28 cellular contexts compared by ENCODE assay signal in the genomic region with DNA sequence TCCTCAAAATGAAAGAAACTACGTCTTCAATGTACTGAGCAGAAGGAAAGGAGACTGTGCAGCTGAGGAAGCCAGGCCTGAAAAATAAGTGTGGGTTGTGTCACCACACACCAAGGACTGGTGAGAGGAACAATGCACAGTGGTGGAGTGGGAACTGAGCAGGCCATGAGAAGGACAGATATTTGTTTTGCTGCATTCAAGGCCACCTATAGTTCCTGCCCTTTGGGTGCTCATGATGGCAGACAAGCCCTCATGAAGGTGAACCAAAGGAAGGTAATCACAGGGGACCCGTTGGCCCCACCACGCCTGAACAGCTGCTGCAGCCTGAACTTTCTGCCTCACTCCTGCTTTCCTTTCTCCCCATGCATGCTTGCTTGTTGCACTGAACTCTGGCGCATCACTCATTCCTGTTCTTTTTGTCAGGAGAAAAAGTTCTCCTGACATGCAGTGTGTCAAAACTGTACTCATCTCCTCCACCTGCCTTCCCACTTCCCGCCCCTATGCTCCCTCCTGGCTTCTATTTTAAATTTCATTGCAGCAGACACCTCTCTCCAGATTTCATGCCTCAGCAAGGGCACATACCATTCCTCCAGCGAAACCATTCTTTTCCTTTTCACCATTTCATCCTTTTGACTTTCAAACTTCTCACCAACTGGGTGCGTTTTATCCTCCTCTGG. TPM values are rescaled to one million over a fixed set of nuclear protein-coding genes. Genes with fewer than 3 reads are reported as not detected.
A peak's percentile ranks its signal among the peaks of the same experiment; 100 is the strongest.
DNase-seq lines count a peak whose midpoint lies in the region; ATAC-seq, FAIRE-seq and TF ChIP-seq lines count a peak whose summit lies in the region.
"Had no signal": no experiment of that assay in that cellular context is flagged by ENCODE, and none has a peak within 500 bp of the region (broad histone marks: within the 10 kb centered on the region; RNA-seq: fewer than 3 reads in every experiment).

No MANE protein-coding gene starts in this region.

- peak overlapping the region; percentile 39 for H3K27ac Mint-ChIP-seq in T-helper 17 cell
- H3K27ac Mint-ChIP-seq: activated naive CD8-positive, alpha-beta T cell treated with anti-CD3 and anti-CD28 coated beads, Interleukin-2, amount 50 U/mL, for 24 hours had no signal

- H3K9me1 ChIP-seq in keratinocyte (ENCODE audit: control insufficient read depth, extremely low read depth, insufficient read depth, low read length), result no peaks in the 10 kb centered on the region

- no peak for TF ChIP-seq CTCF in keratinocyte (optimal IDR thresholded peaks at IDR 0.05 in 1 of 3, IDR thresholded peaks at IDR 0.05 in 1 of 3, conservative IDR thresholded peaks at IDR 0.05 in 1 of 3; ENCODE audit: extremely low read depth in 1 of 3, insufficient read depth in 2 of 3, low read length in 3 of 3)

- H3K79me2 ChIP-seq in keratinocyte (ENCODE audit: control insufficient read depth, insufficient read depth, low read length), result peaks cover 28% of the 10 kb centered on the region

- peaks cover 12% of the 10 kb centered on the region for H3K4me1 ChIP-seq in keratinocyte (ENCODE audit: control insufficient read depth, extremely low read depth, insufficient read depth, low read length)

- H3K27me3 Mint-ChIP-seq in T-helper 17 cell, result no peaks in the 10 kb centered on the region
- H3K27me3 Mint-ChIP-seq: activated naive CD8-positive, alpha-beta T cell treated with anti-CD3 and anti-CD28 coated beads, Interleukin-2, amount 50 U/mL, for 24 hours had no signal

- DNase-seq in CD1c-positive myeloid dendritic cell (ENCODE audit: extremely low spot score) (peak; percentile 5), EH (ENCODE audit: low read depth) (peak; percentile 19), T-helper 17 cell (no peak), keratinocyte (ENCODE audit: low read depth, low spot score) (no peak), SW 1271 (lab: John Stamatoyannopoulos, UW) (no peak)
- DNase-seq in stimulated activated CD4-positive, alpha-beta T cell treated with anti-CD3 and anti-CD28 coated beads, Interleukin-1b, Interleukin-23, amount 100 ng/mL, for 48 hours, result no peak
- no peak for DNase-seq in activated CD8-positive, alpha-beta memory T cell treated with anti-CD3 and anti-CD28 coated beads, Interleukin-2, amount 50 U/mL, for 48 hours
- DNase-seq: ACHN; activated CD4-positive, alpha-beta T cell treated with anti-CD3 and anti-CD28 coated beads for 4 hours; activated gamma-delta T cell; activated naive CD8-positive, alpha-beta T cell treated with anti-CD3 and anti-CD28 coated beads, Interleukin-2, amount 50 U/mL, for 24 hours; activated T-cell treated with anti-CD3 and anti-CD28 coated beads, Interleukin-2, amount 50 U/mL, for 1 hour; GOT3; left lung; NCI-H1105 treated with DMSO at 0.1 percent for 48 hours; NCI-H1930; RPMI8226; stimulated activated CD4-positive, alpha-beta T cell treated with anti-CD3 and anti-CD28 coated beads, Interleukin-4, amount 100 ng/mL, for 1 hour; upper lobe of right lung had no signal

- H2AFZ ChIP-seq in keratinocyte (ENCODE audit: control insufficient read depth, low read length), result peak overlapping the region; percentile 48

- H3K4me3 Mint-ChIP-seq in T-helper 17 cell, result no peak overlapping the region
- H3K4me3 Mint-ChIP-seq: activated naive CD8-positive, alpha-beta T cell treated with anti-CD3 and anti-CD28 coated beads, Interleukin-2, amount 50 U/mL, for 24 hours had no signal

- H3K9me3 ChIP-seq in T-helper 17 cell (ENCODE audit: control insufficient read depth, low read length, poor library complexity, severe bottlenecking) (no peaks in the 10 kb centered on the region), keratinocyte (ENCODE audit: control insufficient read depth, low read depth, low read length) (no peaks in the 10 kb centered on the region)
- H3K9me3 ChIP-seq: BLaER1 treated with 17β-estradiol and CSF1 and Interleukin-3, amounts not matched to agents 10 nM and 100 nM; left lung; upper lobe of right lung had no signal

- peaks cover 3% of the 10 kb centered on the region for H4K20me1 ChIP-seq in keratinocyte (ENCODE audit: control insufficient read depth, extremely low read depth, insufficient read depth, low read length)

- no peaks in the 10 kb centered on the region for H3K36me3 ChIP-seq in keratinocyte (ENCODE audit: control insufficient read depth in 2 of 2, extremely low read depth in 1 of 2, insufficient read depth in 2 of 2, low read length in 2 of 2)
- H3K36me3 ChIP-seq: left lung, upper lobe of right lung had no signal

- no peak overlapping the region for H3K9ac ChIP-seq in keratinocyte (ENCODE audit: control insufficient read depth, extremely low read depth, insufficient read depth, low read length)
- H3K9ac ChIP-seq: BLaER1 treated with 17β-estradiol and CSF1 and Interleukin-3, amounts not matched to agents 10 nM and 100 nM had no signal

- no peak for FAIRE-seq in keratinocyte (lab: Jason Lieb, UNC)
- FAIRE-seq: endometrium had no signal

- H3K4me1 Mint-ChIP-seq in T-helper 17 cell, result peaks cover 20% of the 10 kb centered on the region

- no peak overlapping the region for H3K4me2 ChIP-seq in keratinocyte (ENCODE audit: control insufficient read depth, extremely low read depth, insufficient read depth, low read depth, low read length)

- peaks cover 6% of the 10 kb centered on the region for H3K36me3 Mint-ChIP-seq in T-helper 17 cell (ENCODE audit: low read depth)

- ATAC-seq in T-helper 17 cell (no peak), GM18517 (IDR thresholded peaks at IDR 0.05; ENCODE audit: unreplicated experiment) (no peak)
- ATAC-seq: activated naive CD8-positive, alpha-beta T cell treated with anti-CD3 and anti-CD28 coated beads, Interleukin-2, amount 50 U/mL, for 24 hours; left lung; upper lobe of right lung had no signal

- dilution Hi-C loops in keratinocyte (cut with MboI; ENCODE audit: extremely low pct_ligation_motif_present, low sequenced_read_pairs), result no loop called here

- no peaks in the 10 kb centered on the region for H3K27me3 ChIP-seq in keratinocyte (ENCODE audit: control insufficient read depth, extremely low read depth, insufficient read depth, low read length)
- H3K27me3 ChIP-seq: BLaER1 treated with 17β-estradiol and CSF1 and Interleukin-3, amounts not matched to agents 10 nM and 100 nM; left lung; upper lobe of right lung had no signal

- H3K27ac ChIP-seq in keratinocyte (ENCODE audit: control insufficient read depth, insufficient read depth, low read length), result no peak overlapping the region
- H3K27ac ChIP-seq: BLaER1 treated with 17β-estradiol and CSF1 and Interleukin-3, amounts not matched to agents 10 nM and 100 nM; HL-60; left lung; upper lobe of right lung had no signal

- H3K4me3 ChIP-seq in keratinocyte (ENCODE audit: control insufficient read depth in 2 of 3, extremely low read depth in 1 of 3, insufficient read depth in 2 of 3, low read depth in 1 of 3, low read length in 3 of 3), result no peak overlapping the region
- H3K4me3 ChIP-seq: BLaER1 treated with 17β-estradiol and CSF1 and Interleukin-3, amounts not matched to agents 10 nM and 100 nM; left lung; upper lobe of right lung had no signal

RNA-seq across cellular contexts. Expression of a gene that starts 2.2 kb away (rescaled TPM):
- total RNA-seq in T-helper 17 cell, result 10 to 100 TPM; 58.3 to 68.2 TPM
- 91.1 to 105 TPM (median 96.5 TPM) in 3 replicates for polyA plus RNA-seq in keratinocyte
- 41.4 TPM for polyA plus RNA-seq in keratinocyte (2011; ENCODE audit: low read depth)
- polyA plus RNA-seq in keratinocyte (2011; cell fraction: cytosol; rRNA removed), result 105 and 127 TPM in 2 replicates
- polyA plus RNA-seq in keratinocyte (2011; cell fraction: nucleus; rRNA removed), result 33.2 and 42.3 TPM in 2 replicates
- 84.1 and 92.6 TPM in 2 replicates for polyA plus RNA-seq in keratinocyte (2012; ENCODE audit: low replicate concordance)
- polyA minus RNA-seq in keratinocyte, result 8.1 to 27.5 TPM (median 24.3 TPM) in 3 replicates
- polyA minus RNA-seq in keratinocyte (2011; cell fraction: cytosol; rRNA and poly(A)+ RNA removed), result 37.6 TPM
- polyA minus RNA-seq in keratinocyte (2011; cell fraction: nucleus; rRNA and poly(A)+ RNA removed), result 2.6 and 6.8 TPM in 2 replicates

RNA-seq across cellular contexts. Expression of a gene that starts 27.3 kb away (rescaled TPM):
- total RNA-seq in T-helper 17 cell, result under 1 TPM; 0.18 to 0.20 TPM
- polyA plus RNA-seq in keratinocyte, result not detected in 3 replicates
- polyA plus RNA-seq in keratinocyte (2011; ENCODE audit: low read depth), result 0.21 TPM
- not detected in 2 replicates for polyA plus RNA-seq in keratinocyte (2011; cell fraction: cytosol; rRNA removed)
- not detected in 2 replicates for polyA plus RNA-seq in keratinocyte (2011; cell fraction: nucleus; rRNA removed)
- not detected in 2 replicates for polyA plus RNA-seq in keratinocyte (2012; ENCODE audit: low replicate concordance)
- not detected in 3 replicates for polyA minus RNA-seq in keratinocyte
- polyA minus RNA-seq in keratinocyte (2011; cell fraction: cytosol; rRNA and poly(A)+ RNA removed), result not detected
- polyA minus RNA-seq in keratinocyte (2011; cell fraction: nucleus; rRNA and poly(A)+ RNA removed), result not detected in 2 replicates
- total RNA-seq: dermis microvascular lymphatic vessel endothelial cell; left lung; LHCN-M2; mesenteric fat pad; SK-MEL-5; T-helper 2 cell treated with Interferon-gamma antibody and Interleukin-4, amounts not matched to agents 100 ng/mL and 5 ng/mL, for 36 hours had no signal

Comparison
In these comparisons a context has a peak if more than half of its experiments do, and no peak if none do; other contexts are left out.
1. DNase-seq: peak in CD1c-positive myeloid dendritic cell (single experiment) and EH (single experiment); none in T-helper 17 cell (0 of 3), keratinocyte (single experiment), stimulated activated CD4-positive, alpha-beta T cell treated with anti-CD3 and anti-CD28 coated beads, Interleukin-1b, Interleukin-23, amount 100 ng/mL, for 48 hours (single experiment), activated CD8-positive, alpha-beta memory T cell treated with anti-CD3 and anti-CD28 coated beads, Interleukin-2, amount 50 U/mL, for 48 hours (single experiment) and SW 1271 (0 of 2).